8 cellular contexts compared by ENCODE assay signal in the genomic region with DNA sequence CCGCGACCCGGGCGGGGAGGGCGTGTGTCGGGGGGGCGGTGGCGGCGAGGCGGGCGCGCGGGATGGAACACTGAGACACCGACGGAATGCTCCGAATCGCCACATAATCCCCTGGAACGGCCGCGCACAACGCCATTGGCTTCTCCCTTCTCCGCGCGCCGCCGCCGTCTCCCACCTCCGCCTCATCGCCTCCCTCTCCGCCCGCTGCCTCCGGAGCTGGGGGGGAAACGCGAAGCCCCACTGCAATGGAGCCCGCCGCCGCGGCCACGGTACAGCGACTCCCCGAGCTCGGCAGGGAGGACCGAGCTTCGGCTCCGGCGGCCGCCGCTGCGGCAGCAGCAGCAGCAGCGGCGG. TPM values are rescaled to one million over a fixed set of nuclear protein-coding genes. Genes with fewer than 3 reads are reported as not detected.
A peak's percentile ranks its signal among the peaks of the same experiment; 100 is the strongest.
DNase-seq lines count a peak whose midpoint lies in the region; ATAC-seq and TF ChIP-seq lines count a peak whose summit lies in the region.

A gene (plus strand): TSS at position 103 of the 354 bp plus-strand sequence. CDS start 143 bp downstream, at position 246.

- no peaks in the 10 kb centered on the region for H3K4me1 Mint-ChIP-seq in Calu3 (ENCODE audit: low read depth, unreplicated experiment)

- TF ChIP-seq RAD21 in Ishikawa (IDR thresholded peaks at IDR 0.05; ENCODE audit: low read depth) = no peak

- peak within 1 kb of the TSS; percentile 93 for H3K27ac Mint-ChIP-seq in Calu3 (ENCODE audit: unreplicated experiment)

- TF ChIP-seq EP300 in Ishikawa (IDR thresholded peaks at IDR 0.05; ENCODE audit: borderline replicate concordance) = no peak

- H3K27me3 ChIP-seq in muscle layer of duodenum (ENCODE audit: low read depth, low read length) = no peaks in the 10 kb centered on the region

- peak; percentile 19 for ATAC-seq in GM21423 (IDR thresholded peaks at IDR 0.05; ENCODE audit: unreplicated experiment)

- H3K27ac ChIP-seq in cingulate gyrus (ENCODE audit: low read depth, low read length) (peak within 1 kb of the TSS; percentile 94), muscle layer of duodenum (ENCODE audit: low read length) (peak within 1 kb of the TSS; percentile 77)

- H3K36me3 Mint-ChIP-seq in Calu3 (ENCODE audit: insufficient read depth, unreplicated experiment) = peaks cover 53% of the 10 kb centered on the region

- no TSS peak for BruUV-seq in Calu3 (replicated peaks; lab: Mats Ljungman, UMichigan)

- H3K9me3 Mint-ChIP-seq in Calu3 (ENCODE audit: low read depth, unreplicated experiment) = no peaks in the 10 kb centered on the region

- H3K9me3 ChIP-seq in muscle layer of duodenum (ENCODE audit: control insufficient read depth in 1 of 2, low read length in 2 of 2) = no peaks in the 10 kb centered on the region

- intact Hi-C loops in Calu3 (cut with micrococcal nuclease; ENCODE audit: unreplicated experiment) = loop anchor here (2.0 to 5.0 kb wide), 6 partner anchors 97 to 388 kb away; a partner anchor contains a TSS

- DNase-seq in Calu3 = no peak
- DNase-seq in activated effector memory CD4-positive, alpha-beta T cell treated with anti-CD3 and anti-CD28 coated beads, Interleukin-2, amount 50 U/mL, for 16 hours = no peak
- no peak for DNase-seq in NAMALWA (ENCODE audit: low spot score)
- DNase-seq in globus pallidus (ENCODE audit: low spot score) = no peak

- CTCF ChIA-PET in Calu3 (lab: Charles Lee) = interaction anchor here (0.6 to 2.1 kb wide), 18 partner anchors 51 to 1081 kb away, joined by 3 to 12 read pairs (median 4); no protein-coding TSS in a partner anchor

- H3K4me1 ChIP-seq in muscle layer of duodenum (ENCODE audit: control insufficient read depth in 1 of 2, insufficient read depth in 2 of 2, low read length in 2 of 2) = peaks cover 4 to 29% of the 10 kb centered on the region in 2 donors

- peak within 1 kb of the TSS; percentile 80 for H3K4me3 Mint-ChIP-seq in Calu3 (ENCODE audit: low read depth, unreplicated experiment)

- H3K27me3 Mint-ChIP-seq in Calu3 (ENCODE audit: unreplicated experiment) = no peaks in the 10 kb centered on the region

- peak within 1 kb of the TSS; percentile 47 to 82 for H3K4me3 ChIP-seq in muscle layer of duodenum (ENCODE audit: low read depth in 1 of 2, low read length in 2 of 2)

- TF ChIP-seq CTCF in Calu3 (IDR thresholded peaks at IDR 0.05; ENCODE audit: unreplicated experiment) = no peak

- no peaks in the 10 kb centered on the region for H3K36me3 ChIP-seq in muscle layer of duodenum (ENCODE audit: control insufficient read depth in 1 of 2, insufficient read depth in 2 of 2, low read length in 2 of 2)

TF ChIP-seq in Ishikawa, 13 proteins besides CTCF, POLR2A, EP300 and RAD21:
- TF ChIP-seq ZBTB7A (IDR thresholded peaks at IDR 0.05; ENCODE audit: low read depth) (0 out of 2 replicates have a peak, but pooled peaks have one; percentile 10), CREB1 (IDR thresholded peaks at IDR 0.05; ENCODE audit: low read depth) (no peak), EGR1 (IDR thresholded peaks at IDR 0.05) (no peak)

RNA-seq across cellular contexts. Expression of the gene that starts here (rescaled TPM):
- total RNA-seq in Calu3 (2022) = 28.0 and 32.8 TPM in 2 replicates
